ENCODE assay signal across 8 cellular contexts in genomic region chr13:71866173-71867091, GRCh38. TPM values are rescaled to one million over a fixed set of nuclear protein-coding genes. Genes with fewer than 3 reads are reported as not detected.
DNase-seq lines count a peak whose midpoint lies in the region; ATAC-seq, FAIRE-seq and TF ChIP-seq lines count a peak whose summit lies in the region.

No MANE protein-coding gene starts in this region.

- H3K36me3 ChIP-seq in A673 (ENCODE audit: insufficient read depth, low read length, poor library complexity, severe bottlenecking): no peaks in the 10 kb centered on the region
- no peaks in the 10 kb centered on the region for H3K36me3 ChIP-seq in K562 (ENCODE audit: control insufficient read depth, insufficient read depth, low read length)
- no peaks in the 10 kb centered on the region for H3K36me3 ChIP-seq in smooth muscle cell (ENCODE audit: low read depth)

- TF ChIP-seq EP300 in K562 (IDR thresholded peaks at IDR 0.05; ENCODE audit: low read length): no peak

- TF ChIP-seq POLR2A in K562 (conservative IDR thresholded peaks at IDR 0.05): no peak

- ATAC-seq in K562: no peak
- no peak for ATAC-seq in HG02571 (IDR thresholded peaks at IDR 0.05; ENCODE audit: unreplicated experiment)

- no peak for FAIRE-seq in K562 (lab: Jason Lieb, UNC)

- H3K9me3 ChIP-seq in A673 (ENCODE audit: low read depth, low read length, poor library complexity, severe bottlenecking) (no peaks in the 10 kb centered on the region), K562 (replicated peaks; ENCODE audit: control insufficient read depth, insufficient read depth, low read depth, low read length) (no peaks in the 10 kb centered on the region), smooth muscle cell (replicated peaks; ENCODE audit: low read depth) (no peaks in the 10 kb centered on the region)

- H3K27me3 ChIP-seq in A673 (replicated peaks; ENCODE audit: insufficient read depth, low read depth, low read length, poor library complexity): peaks cover 96% of the 10 kb centered on the region
- no peaks in the 10 kb centered on the region for H3K27me3 ChIP-seq in K562 (ENCODE audit: control insufficient read depth in 2 of 2, insufficient read depth in 2 of 2, low read length in 2 of 2)
- H3K27me3 ChIP-seq in smooth muscle cell (ENCODE audit: low read depth): peaks cover 71% of the 10 kb centered on the region

- H4K20me1 ChIP-seq in K562 (replicated peaks; ENCODE audit: control insufficient read depth, insufficient read depth, low read length) (no peaks in the 10 kb centered on the region), smooth muscle cell (ENCODE audit: low read depth) (no peaks in the 10 kb centered on the region)

- H3K4me2 ChIP-seq in K562 (ENCODE audit: insufficient read depth, low read length) (no peak overlapping the region), smooth muscle cell (peak overlapping the region; percentile 96)

- H3F3A ChIP-seq in smooth muscle cell (ENCODE audit: low read depth): no peaks in the 10 kb centered on the region

- DNase-seq in A673 (ENCODE audit: low spot score) (peak; percentile 9), GM13977 (ENCODE audit: low spot score) (peak; percentile 34), NCI-H146 (lab: John Stamatoyannopoulos, UW) (peak; percentile 67), K562 (ENCODE audit: extremely low read depth in 1 of 4, low spot score in 3 of 4) (no peak), immature natural killer cell (peak in 2 of 3 donors; percentile 19 to 24), smooth muscle cell (lab: John Stamatoyannopoulos, UW; ENCODE audit: unreplicated experiment) (peak; percentile 18), GM19240 (ENCODE audit: insufficient read length, low spot score) (no peak)

- TF ChIP-seq RAD21 in K562 (CRISPR knock-in tag; conservative IDR thresholded peaks at IDR 0.05 in 1 of 2, IDR thresholded peaks at IDR 0.05 in 1 of 2): no peak

- H3K27ac ChIP-seq in A673 (ENCODE audit: low read depth, low read length, poor library complexity, severe bottlenecking): no peak overlapping the region
- H3K27ac ChIP-seq in K562 (ENCODE audit: extremely low read depth, low read depth, low read length): no peak overlapping the region
- no peak overlapping the region for H3K27ac ChIP-seq in smooth muscle cell (ENCODE audit: low read depth)

- 20% methylated on average over 3 of the region's 80 CpGs for WGBS in K562 (ENCODE audit: insufficient coverage, low coverage, missing lambda C conversion rate)
- WGBS in smooth muscle cell (ENCODE audit: low lambda C conversion rate): under 1% methylated on average over 35 of the region's 80 CpGs

- intact Hi-C loops in A673 (cut with micrococcal nuclease; ENCODE audit: unreplicated experiment): loop anchor here (10.0 kb wide), 1 partner anchor 242 kb away; no protein-coding TSS in a partner anchor
- intact Hi-C loops in K562 (cut with micrococcal nuclease): no loop called here

- POLR2A ChIA-PET in A673 (lab: Charles Lee; ENCODE audit: low non-redundant PET): no interaction called here
- POLR2A ChIA-PET in K562 (lab: Yijun Ruan, JAX): no interaction called here

- H2AFZ ChIP-seq in K562 (ENCODE audit: low read depth, low read length): no peak overlapping the region
- H2AFZ ChIP-seq in smooth muscle cell (ENCODE audit: low read depth): peak overlapping the region; percentile 94

- peaks cover 0 to 13% (median 4%) of the 10 kb centered on the region in 3 donors for H3K36me3 Mint-ChIP-seq in immature natural killer cell

- H3K9ac ChIP-seq in K562 (ENCODE audit: insufficient read depth in 1 of 2, low read depth in 2 of 2, low read length in 2 of 2) (no peak overlapping the region), smooth muscle cell (ENCODE audit: low read depth) (no peak overlapping the region)

- H3K27me3 Mint-ChIP-seq in immature natural killer cell (ENCODE audit: low read depth in 3 of 3): peaks cover 15 to 29% (median 22%) of the 10 kb centered on the region in 3 donors

- peak overlapping the region; percentile 67 to 83 (median 76) for H3K4me3 Mint-ChIP-seq in immature natural killer cell

- TF ChIP-seq CTCF in A673 (conservative IDR thresholded peaks at IDR 0.05; ENCODE audit: low read depth, low read length) (no peak), GM13977 (IDR thresholded peaks at IDR 0.05; ENCODE audit: extremely low read depth, insufficient read depth, missing control alignments) (no peak), K562 (IDR thresholded peaks at IDR 0.05 in 2 of 3, conservative IDR thresholded peaks at IDR 0.05 in 1 of 3; ENCODE audit: insufficient read depth in 2 of 3, low read depth in 1 of 3, low read length in 3 of 3) (no peak), smooth muscle cell (IDR thresholded peaks at IDR 0.05; ENCODE audit: borderline replicate concordance, insufficient read depth, poor library complexity, severe bottlenecking) (no peak)

- H3K4me1 Mint-ChIP-seq in immature natural killer cell: peaks cover 19 to 31% of the 10 kb centered on the region in 2 donors

- H3K4me3 ChIP-seq in A673 (ENCODE audit: low read depth, low read length, poor library complexity, severe bottlenecking) (peak overlapping the region; percentile 49), K562 (no peak overlapping the region), smooth muscle cell (peak overlapping the region; percentile 74)

- no TSS peak for BruUV-seq in A673 (replicated peaks; lab: Mats Ljungman, UMichigan)
- BruUV-seq in K562 (replicated peaks; lab: Mats Ljungman, UMichigan): no TSS peak

- H3K79me2 ChIP-seq in K562 (ENCODE audit: control insufficient read depth, insufficient read depth, low read length) (no peaks in the 10 kb centered on the region), smooth muscle cell (ENCODE audit: low read depth) (no peaks in the 10 kb centered on the region)

- CTCF ChIA-PET in A673 (lab: Charles Lee) (no interaction called here), K562 (lab: Yijun Ruan, JAX; ENCODE audit: low intra/inter-chr PET ratio) (no interaction called here)

- peak overlapping the region in 1 of 6 donors; percentile 57 for H3K27ac Mint-ChIP-seq in immature natural killer cell

- peaks cover 2 to 21% (median 5%) of the 10 kb centered on the region in 6 donors for H3K9me3 Mint-ChIP-seq in immature natural killer cell

- in situ Hi-C loops in GM13977 (cut with MboI; ENCODE audit: low pct_unique_long_range_greater_than_20kb, low sequenced_read_pairs, unreplicated experiment) (no loop called here), K562 (cut with MboI) (no loop called here)

- no peaks in the 10 kb centered on the region for H3K9me1 ChIP-seq in K562 (ENCODE audit: control insufficient read depth, insufficient read depth, low read length)

- H3K4me1 ChIP-seq in A673 (ENCODE audit: insufficient read depth, low read length, poor library complexity, severe bottlenecking) (peaks cover 10% of the 10 kb centered on the region), K562 (replicated peaks in 1 of 2; ENCODE audit: control insufficient read depth in 2 of 2, insufficient read depth in 2 of 2, low read length in 2 of 2) (peaks cover 0 to 8% of the 10 kb centered on the region in 2 experiments; a peak in 2 of 5 replicates), smooth muscle cell (ENCODE audit: low read depth) (peaks cover 25% of the 10 kb centered on the region)

TF ChIP-seq in K562, 482 proteins besides CTCF, POLR2A, EP300 and RAD21:
- peak; percentile 54; the same call in 1 of the 2 replicates for TF ChIP-seq ZNF512 (tag; IDR thresholded peaks at IDR 0.05)
- TF ChIP-seq TCF15 (CRISPR knock-in tag; IDR thresholded peaks at IDR 0.05): no peak
- no peak for TF ChIP-seq U2AF2 (optimal IDR thresholded peaks at IDR 0.05; ENCODE audit: low read depth, low read length)

RNA-seq across cellular contexts. Expression of gene DACH1, which starts 0.6 kb away (rescaled TPM):
- total RNA-seq in A673 (2021) (0.11 and 0.22 TPM in 2 replicates), K562 (2014; rRNA removed) (0.04 TPM in 1 of 2 replicates, not detected in the other), K562 (2014; rRNA removed; fragmentation: Illumina TruSeq; extraction: Trizol) (0.04 TPM in 1 of 2 replicates, not detected in the other), K562 (2015; rRNA removed; fragmentation: Illumina TruSeq; extraction: Trizol) (0.04 and 0.07 TPM in 2 replicates), K562 (2021) (0.04 and 0.13 TPM in 2 replicates), smooth muscle cell (0.85 and 1.6 TPM in 2 replicates)
- 0.09 TPM in 1 of 2 replicates, not detected in the other for total RNA-seq in K562 (2011; cell fraction: chromatin; rRNA removed; ENCODE audit: low replicate concordance)
- total RNA-seq in K562 (2011; cell fraction: nucleolus; rRNA removed): 0.13 TPM in 1 of 2 replicates, not detected in the other
- total RNA-seq in K562 (2011; cell fraction: nucleoplasm; rRNA removed): 0.08 TPM in 1 of 2 replicates, not detected in the other
- polyA plus RNA-seq in K562 (2011; rRNA removed) (0.03 and 0.06 TPM in 2 replicates), K562 (2014; fragmentation: Illumina TruSeq; extraction: Trizol) (0.04 TPM in 2 replicates), K562 (2014; fragmentation: Nextera tagmentation; extraction: Ambion mirVana) (under 1 TPM in 1 of 2 experiments, not detected in 1; 0.04 TPM), K562 (2014; rRNA removed) (0.04 and 0.05 TPM in 2 replicates), immature natural killer cell (under 1 TPM; 0.08 to 0.72 (median 0.32) TPM), smooth muscle cell (0.33 and 1.1 TPM in 2 replicates)
- 0.01 TPM in 1 of 2 replicates, not detected in the other for polyA plus RNA-seq in K562 (2011; cell fraction: cytosol; rRNA removed)
- polyA plus RNA-seq in K562 (2011; cell fraction: nucleus; rRNA removed): 0.10 TPM in 1 of 2 replicates, not detected in the other
- polyA plus RNA-seq in K562 (2012): 0.10 and 0.15 TPM in 2 replicates
- polyA minus RNA-seq in K562 (2011; rRNA and poly(A)+ RNA removed): 0.14 TPM in 1 of 2 replicates, not detected in the other
- polyA minus RNA-seq in K562 (2011; cell fraction: cytosol; rRNA and poly(A)+ RNA removed): not detected in 2 replicates
- polyA minus RNA-seq in K562 (2011; cell fraction: nucleus; rRNA and poly(A)+ RNA removed): 0.11 and 0.27 TPM in 2 replicates

Comparison
In these comparisons a context has a peak if more than half of its experiments do, and no peak if none do; other contexts are left out.
1. DNase-seq: peak in A673 (single experiment), GM13977 (single experiment), NCI-H146 (single experiment), immature natural killer cell (2 of 3) and smooth muscle cell (single experiment); none in K562 (0 of 4) and GM19240 (single experiment).